In the genomic region with DNA sequence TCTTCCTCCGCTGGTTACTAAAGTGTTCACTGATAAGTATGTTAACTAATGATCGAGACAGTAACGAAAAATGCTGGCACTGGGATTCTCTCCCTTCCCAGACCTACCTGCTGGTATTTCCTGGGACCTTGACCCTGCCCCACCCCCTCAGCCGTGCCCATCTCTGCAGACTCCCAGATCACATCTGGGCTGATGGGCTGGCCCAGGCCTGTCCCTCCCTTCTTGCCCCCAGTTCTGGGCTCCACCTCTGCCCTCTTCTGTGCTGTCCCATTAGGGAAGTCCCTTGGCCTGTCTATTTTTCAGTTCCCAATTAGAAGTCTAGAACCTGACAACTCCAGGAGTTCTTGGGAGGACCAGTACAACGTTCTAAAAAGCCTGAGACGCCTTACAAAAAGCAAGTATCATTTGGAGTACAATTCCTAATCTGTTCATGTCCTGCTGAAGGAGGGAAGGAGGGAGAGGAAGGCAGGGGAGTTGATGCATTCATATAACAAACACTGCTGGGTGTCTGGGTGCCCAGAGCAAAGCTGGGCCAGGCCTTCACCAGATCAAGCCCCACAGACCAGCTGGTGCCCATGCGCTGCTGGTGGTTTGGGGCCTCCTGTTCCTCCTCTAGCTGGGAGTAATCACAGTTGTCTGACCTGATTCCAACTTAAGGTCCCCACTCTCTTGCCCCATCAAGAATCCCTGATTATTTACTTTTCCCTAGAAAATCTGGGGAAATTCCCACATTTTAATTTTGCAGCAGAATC, we compare ENCODE assay signal across 14 cellular contexts. TPM values are rescaled to one million over a fixed set of nuclear protein-coding genes. Genes with fewer than 3 reads are reported as not detected.
DNase-seq lines count a peak whose midpoint lies in the region; FAIRE-seq and TF ChIP-seq lines count a peak whose summit lies in the region.
"Had no signal": no experiment of that assay in that cellular context is flagged by ENCODE, and none has a peak within 500 bp of the region (broad histone marks: within the 10 kb centered on the region; RNA-seq: fewer than 3 reads in every experiment).

No MANE protein-coding gene starts in this region.

- CTCF ChIA-PET in MCF 10A (lab: Yijun Ruan, JAX), result interaction anchor here (0.5 to 2.0 kb wide), 6 partner anchors 8 to 437 kb away, joined by 4 to 9 read pairs (median 5); no protein-coding TSS in a partner anchor
- CTCF ChIA-PET in mammary epithelial cell (lab: Charles Lee; ENCODE audit: low non-redundant PET), result interaction anchor here (0.8 kb wide), 1 partner anchor 7 kb away, joined by 14 read pairs; no protein-coding TSS in a partner anchor

- intact Hi-C loops in MCF 10A (cut with micrococcal nuclease), result no loop called here
- intact Hi-C loops in mammary epithelial cell (cut with micrococcal nuclease), result no loop called here

- in situ Hi-C loops in mammary epithelial cell (cut with MboI; ENCODE audit: low sequenced_read_pairs in 2 of 2), result no loop called here

- H3K4ac ChIP-seq in mesendoderm (ENCODE audit: low read depth, low read length), result no peak overlapping the region

- no peak overlapping the region for H2AFZ ChIP-seq in mammary epithelial cell (ENCODE audit: low read depth, low read length)

- H3K9me3 Mint-ChIP-seq in MCF 10A (ENCODE audit: unreplicated experiment) (no peaks in the 10 kb centered on the region), type B pancreatic cell (no peaks in the 10 kb centered on the region)
- no peaks in the 10 kb centered on the region for H3K9me3 Mint-ChIP-seq in T-helper 2 cell treated with Interferon-gamma antibody and Interleukin-4, amounts not matched to agents 5 μg/mL and 100 μg/mL, for 36 hours
- H3K9me3 Mint-ChIP-seq: nephron had no signal

- H3K4me2 ChIP-seq in mammary epithelial cell (ENCODE audit: insufficient read depth, low read depth, low read length), result no peak overlapping the region
- H3K4me2 ChIP-seq in mesendoderm (ENCODE audit: low read length), result no peak overlapping the region
- H3K4me2 ChIP-seq: KMS-11 had no signal

- H3K79me1 ChIP-seq in mesendoderm (ENCODE audit: low read length), result no peaks in the 10 kb centered on the region

- H3K36me3 ChIP-seq in mammary epithelial cell (ENCODE audit: insufficient read depth, low read length), result no peaks in the 10 kb centered on the region
- no peaks in the 10 kb centered on the region for H3K36me3 ChIP-seq in mesendoderm (ENCODE audit: control insufficient read depth, insufficient read depth, low read length)

- H2BK5ac ChIP-seq in mesendoderm (ENCODE audit: low read length), result no peak overlapping the region

- 93% methylated on average over 7 of the region's 7 CpGs for WGBS in mammary epithelial cell (ENCODE audit: low coverage, missing lambda C conversion rate)
- WGBS in mesendoderm (ENCODE audit: extremely low coverage, insufficient coverage, low lambda C conversion rate), result no CpG with 5 or more reads among the region's 7 CpGs

- H4K5ac ChIP-seq in mesendoderm (ENCODE audit: low read length), result no peak overlapping the region

- peaks cover 4% of the 10 kb centered on the region for H3K36me3 Mint-ChIP-seq in MCF 10A (ENCODE audit: insufficient read depth, unreplicated experiment)
- no peaks in the 10 kb centered on the region for H3K36me3 Mint-ChIP-seq in T-helper 2 cell treated with Interferon-gamma antibody and Interleukin-4, amounts not matched to agents 5 μg/mL and 100 μg/mL, for 36 hours (ENCODE audit: low read depth)
- H3K36me3 Mint-ChIP-seq in type B pancreatic cell, result peaks cover 4% of the 10 kb centered on the region

- BruUV-seq in MCF 10A (replicated peaks; lab: Mats Ljungman, UMichigan) (no TSS peak), mammary epithelial cell (replicated peaks; lab: Mats Ljungman, UMichigan) (no TSS peak)

- H3K9me3 ChIP-seq in mammary epithelial cell (replicated peaks; ENCODE audit: insufficient read depth, low read length), result no peaks in the 10 kb centered on the region

- H2BK120ac ChIP-seq in mesendoderm (ENCODE audit: low read depth, low read length), result no peak overlapping the region

- H3K9ac ChIP-seq in mammary epithelial cell (ENCODE audit: insufficient read depth, low read length) (no peak overlapping the region), mesendoderm (ENCODE audit: low read length) (no peak overlapping the region)
- H3K9ac ChIP-seq: KMS-11 had no signal

- H3K4me1 Mint-ChIP-seq in MCF 10A (ENCODE audit: insufficient read depth, unreplicated experiment) (no peaks in the 10 kb centered on the region), type B pancreatic cell (ENCODE audit: unreplicated experiment) (peaks cover 16% of the 10 kb centered on the region)
- H3K4me1 Mint-ChIP-seq in T-helper 2 cell treated with Interferon-gamma antibody and Interleukin-4, amounts not matched to agents 5 μg/mL and 100 μg/mL, for 36 hours (ENCODE audit: low read depth), result peaks cover 17% of the 10 kb centered on the region

- H3K4me3 ChIP-seq in mammary epithelial cell (replicated peaks in 1 of 3; ENCODE audit: insufficient read depth in 1 of 3, low read depth in 2 of 3, low read length in 3 of 3) (no peak overlapping the region), mesendoderm (ENCODE audit: low read length) (no peak overlapping the region)

- DNase-seq in MCF 10A (ENCODE audit: unreplicated experiment), result no peak
- DNase-seq in mammary epithelial cell, result no peak
- DNase-seq in T-helper 2 cell treated with Interferon-gamma antibody and Interleukin-4, amounts not matched to agents 5 μg/mL and 100 μg/mL, for 36 hours (ENCODE audit: low spot score), result no peak
- DNase-seq in mesendoderm, result no peak
- no peak for DNase-seq in type B pancreatic cell (ENCODE audit: extremely low spot score, unreplicated experiment)
- DNase-seq in DMS 273 treated with DMSO at 0.1 percent for 48 hours (lab: John Stamatoyannopoulos, UW), result no peak
- no peak for DNase-seq in D721Med (ENCODE audit: insufficient read length, low spot score)
- no peak for DNase-seq in nucleus accumbens (lab: John Stamatoyannopoulos, UW)
- DNase-seq: AML-193; NCI-H226; stimulated activated CD4-positive, alpha-beta T cell treated with anti-CD3 and anti-CD28 coated beads, Interleukin-2, amount 100 ng/mL, for 48 hours had no signal

- H2AK5ac ChIP-seq in mesendoderm (ENCODE audit: low read length), result no peak overlapping the region

- FAIRE-seq in D721Med (lab: Jason Lieb, UNC), result no peak
- FAIRE-seq: colon had no signal

- TF ChIP-seq CTCF in MCF 10A (IDR thresholded peaks at IDR 0.05; ENCODE audit: unreplicated experiment), result no peak
- no peak for TF ChIP-seq CTCF in mammary epithelial cell (conservative IDR thresholded peaks at IDR 0.05 in 1 of 2, IDR thresholded peaks at IDR 0.05 in 1 of 2; ENCODE audit: extremely low read depth in 1 of 2, insufficient read depth in 1 of 2, low read depth in 1 of 2, low read length in 2 of 2)
- TF ChIP-seq CTCF in type B pancreatic cell (conservative IDR thresholded peaks at IDR 0.05), result no peak
- no peak for TF ChIP-seq CTCF in D721Med (IDR thresholded peaks at IDR 0.05; ENCODE audit: insufficient read depth, missing control alignments)

- H3K27me3 ChIP-seq in mammary epithelial cell (ENCODE audit: insufficient read depth, low read length) (no peaks in the 10 kb centered on the region), mesendoderm (ENCODE audit: insufficient read depth, low read length, poor library complexity) (peaks cover 3% of the 10 kb centered on the region)

- H3K27me3 Mint-ChIP-seq in MCF 10A (ENCODE audit: insufficient read depth, unreplicated experiment) (no peaks in the 10 kb centered on the region), type B pancreatic cell (peaks cover 12% of the 10 kb centered on the region)
- peaks cover 9% of the 10 kb centered on the region for H3K27me3 Mint-ChIP-seq in T-helper 2 cell treated with Interferon-gamma antibody and Interleukin-4, amounts not matched to agents 5 μg/mL and 100 μg/mL, for 36 hours (ENCODE audit: low read depth)

- H4K8ac ChIP-seq in mesendoderm (ENCODE audit: low read depth, low read length), result no peak overlapping the region

- H2BK15ac ChIP-seq in mesendoderm (replicated peaks; ENCODE audit: low read depth), result no peak overlapping the region

- no peak overlapping the region for H3K4me3 Mint-ChIP-seq in MCF 10A (ENCODE audit: unreplicated experiment)
- H3K4me3 Mint-ChIP-seq in T-helper 2 cell treated with Interferon-gamma antibody and Interleukin-4, amounts not matched to agents 5 μg/mL and 100 μg/mL, for 36 hours, result no peak overlapping the region
- no peak overlapping the region for H3K4me3 Mint-ChIP-seq in type B pancreatic cell
- H3K4me3 Mint-ChIP-seq: nephron had no signal

- H3K27ac Mint-ChIP-seq in MCF 10A (ENCODE audit: low read depth, unreplicated experiment) (peak overlapping the region; percentile 49), type B pancreatic cell (peak overlapping the region; percentile 87)
- peak overlapping the region; percentile 64 for H3K27ac Mint-ChIP-seq in T-helper 2 cell treated with Interferon-gamma antibody and Interleukin-4, amounts not matched to agents 5 μg/mL and 100 μg/mL, for 36 hours

- no peaks in the 10 kb centered on the region for H4K20me1 ChIP-seq in mammary epithelial cell (ENCODE audit: insufficient read depth, low read length)

- H3K27ac ChIP-seq in mammary epithelial cell (ENCODE audit: insufficient read depth, low read depth, low read length) (no peak overlapping the region), mesendoderm (ENCODE audit: low read depth, low read length) (no peak overlapping the region)
- H3K27ac ChIP-seq: KMS-11 had no signal

- dilution Hi-C loops in mammary epithelial cell (cut with HindIII; ENCODE audit: low sequenced_read_pairs), result no loop called here

- no peak overlapping the region for H3K18ac ChIP-seq in mesendoderm (ENCODE audit: low read length)

- H3K56ac ChIP-seq in mesendoderm (ENCODE audit: low read length), result peak overlapping the region; percentile 28

- POLR2A ChIA-PET in MCF 10A (lab: Yijun Ruan, JAX), result no interaction called here

- no peak overlapping the region for H3K23ac ChIP-seq in mesendoderm (ENCODE audit: low read length)

- no peaks in the 10 kb centered on the region for H3K79me2 ChIP-seq in mammary epithelial cell (ENCODE audit: insufficient read depth, low read length)
- H3K79me2 ChIP-seq in mesendoderm (ENCODE audit: control insufficient read depth, insufficient read depth, low read length), result no peaks in the 10 kb centered on the region

- no peaks in the 10 kb centered on the region for H3K4me1 ChIP-seq in mammary epithelial cell (ENCODE audit: insufficient read depth, low read length)
- H3K4me1 ChIP-seq in mesendoderm (ENCODE audit: control insufficient read depth, low read depth, low read length), result no peaks in the 10 kb centered on the region

RNA-seq across cellular contexts. Expression of a gene that starts 47.1 kb away (rescaled TPM):
- 4.8 and 7.6 TPM in 2 replicates for total RNA-seq in MCF 10A (2022)
- 1 to 10 TPM in 1 of 2 donors, under 1 TPM in 1; 0.50 to 2.9 TPM for total RNA-seq in mammary epithelial cell
- polyA plus RNA-seq in mammary epithelial cell, result 1.5 TPM
- polyA minus RNA-seq in mammary epithelial cell, result 0.36 TPM
- polyA plus RNA-seq in mesendoderm (2013, experiment 1 of 2), result 4.4 TPM
- polyA plus RNA-seq in mesendoderm (2013, experiment 2 of 2), result 4.5 TPM
- total RNA-seq in type B pancreatic cell (ENCODE audit: low replicate concordance), result 6.2 and 7.6 TPM in 2 replicates
